ENCODE assay signal across 35 cellular contexts in genomic region chr2:232282486-232282885, GRCh38.
"Had no signal": no experiment of that assay in that cellular context is flagged by ENCODE, and none has a peak within 500 bp of the region (broad histone marks: within the 10 kb centered on the region; RNA-seq: fewer than 3 reads in every experiment).

No MANE protein-coding gene starts in this region.

- H3K36me3 ChIP-seq: cardiac muscle cell had no signal

- H3K27me3 ChIP-seq: cardiac muscle cell had no signal

- DNase-seq: activated B cell treated with CpG ODN at 0.5 μM for 24 hours; activated CD4-positive, alpha-beta memory T cell treated with anti-CD3 and anti-CD28 coated beads, Interleukin-2, amount 10 ng/mL, durations not matched to agents 7 days and 5 days; activated CD4-positive, alpha-beta T cell treated with anti-CD3 and anti-CD28 coated beads for 48 hours; activated CD4-positive, CD25-positive, alpha-beta regulatory T cell treated with anti-CD3 and anti-CD28 coated beads, Interleukin-2, amount 50 U/mL, for 72 hours; activated CD8-positive, alpha-beta memory T cell treated with anti-CD3 and anti-CD28 coated beads for 24 hours; activated CD8-positive, alpha-beta memory T cell treated with anti-CD3 and anti-CD28 coated beads, Interleukin-2, amount 10 ng/mL, durations not matched to agents 7 days and 5 days; activated CD8-positive, alpha-beta memory T cell treated with anti-CD3 and anti-CD28 coated beads, Interleukin-2, amount 50 U/mL, for 48 hours; activated effector memory CD4-positive, alpha-beta T cell treated with Interleukin-2 at 50 U/mL for 16 hours; activated naive CD4-positive, alpha-beta T cell treated with anti-CD3 and anti-CD28 coated beads, Interleukin-2, amount 10 ng/mL, durations not matched to agents 7 days and 5 days; activated naive CD8-positive, alpha-beta T cell treated with anti-CD3 and anti-CD28 coated beads for 36 hours; activated T-cell treated with anti-CD3 and anti-CD28 coated beads, Interleukin-2, amount 50 U/mL, for 48 hours; amniotic stem cell; aorta; MM.1S; NCI-H1092; NCI-H146; NCI-H187; NCI-H2029 treated with DMSO at 0.1 percent for 48 hours; NCI-H2107; NCI-H2171; NCI-H510A; NCI-H526; NCI-H748 treated with DMSO at 0.1 percent for 48 hours; NK-92 treated with Interleukin-12 subunit alpha and Interleukin-12 subunit beta, amount 100 ng/mL, for 24 hours; PC-9; SIG-M5; T-helper 1 cell; T-helper 2 cell; T-helper 9 cell had no signal

- H3K9me3 Mint-ChIP-seq: activated CD4-positive, alpha-beta memory T cell treated with anti-CD3 and anti-CD28 coated beads, Interleukin-2, amount 10 ng/mL, durations not matched to agents 7 days and 5 days; activated naive CD4-positive, alpha-beta T cell treated with anti-CD3 and anti-CD28 coated beads, Interleukin-2, amount 10 ng/mL, durations not matched to agents 7 days and 5 days; activated naive CD8-positive, alpha-beta T cell treated with anti-CD3 and anti-CD28 coated beads for 36 hours had no signal

- H3K9ac ChIP-seq: KMS-11 had no signal

- H3K4me3 ChIP-seq: cardiac muscle cell, PC-9 had no signal

- H3K27ac ChIP-seq: cardiac muscle cell, KMS-11, PC-9, RWPE1, VCaP had no signal

- H3K27me3 Mint-ChIP-seq: activated B cell treated with CpG ODN at 0.5 μM for 24 hours; activated CD4-positive, alpha-beta memory T cell treated with anti-CD3 and anti-CD28 coated beads, Interleukin-2, amount 10 ng/mL, durations not matched to agents 7 days and 5 days; activated CD8-positive, alpha-beta memory T cell treated with anti-CD3 and anti-CD28 coated beads, Interleukin-2, amount 10 ng/mL, durations not matched to agents 7 days and 5 days; activated naive CD4-positive, alpha-beta T cell treated with anti-CD3 and anti-CD28 coated beads, Interleukin-2, amount 10 ng/mL, durations not matched to agents 7 days and 5 days; activated naive CD8-positive, alpha-beta T cell treated with anti-CD3 and anti-CD28 coated beads for 36 hours had no signal

- H3K27ac Mint-ChIP-seq: activated B cell treated with CpG ODN at 0.5 μM for 24 hours; activated CD4-positive, alpha-beta memory T cell treated with anti-CD3 and anti-CD28 coated beads, Interleukin-2, amount 10 ng/mL, durations not matched to agents 7 days and 5 days; activated CD8-positive, alpha-beta memory T cell treated with anti-CD3 and anti-CD28 coated beads, Interleukin-2, amount 10 ng/mL, durations not matched to agents 7 days and 5 days; activated naive CD4-positive, alpha-beta T cell treated with anti-CD3 and anti-CD28 coated beads, Interleukin-2, amount 10 ng/mL, durations not matched to agents 7 days and 5 days; activated naive CD8-positive, alpha-beta T cell treated with anti-CD3 and anti-CD28 coated beads for 36 hours had no signal

- ATAC-seq: activated CD8-positive, alpha-beta memory T cell treated with anti-CD3 and anti-CD28 coated beads, Interleukin-2, amount 10 ng/mL, durations not matched to agents 7 days and 5 days; Right ventricle myocardium inferior; SK-N-SH treated with all-trans-retinoic acid at 6 μM for 48 hours had no signal

- H3K4me3 Mint-ChIP-seq: activated B cell treated with CpG ODN at 0.5 μM for 24 hours; activated CD4-positive, alpha-beta memory T cell treated with anti-CD3 and anti-CD28 coated beads, Interleukin-2, amount 10 ng/mL, durations not matched to agents 7 days and 5 days; activated CD8-positive, alpha-beta memory T cell treated with anti-CD3 and anti-CD28 coated beads, Interleukin-2, amount 10 ng/mL, durations not matched to agents 7 days and 5 days; activated naive CD4-positive, alpha-beta T cell treated with anti-CD3 and anti-CD28 coated beads, Interleukin-2, amount 10 ng/mL, durations not matched to agents 7 days and 5 days; activated naive CD8-positive, alpha-beta T cell treated with anti-CD3 and anti-CD28 coated beads for 36 hours had no signal

- H3K4me1 Mint-ChIP-seq: activated B cell treated with CpG ODN at 0.5 μM for 24 hours; activated CD4-positive, alpha-beta memory T cell treated with anti-CD3 and anti-CD28 coated beads, Interleukin-2, amount 10 ng/mL, durations not matched to agents 7 days and 5 days; activated CD8-positive, alpha-beta memory T cell treated with anti-CD3 and anti-CD28 coated beads, Interleukin-2, amount 10 ng/mL, durations not matched to agents 7 days and 5 days had no signal
